Comparison of ENCODE assay signal across 15 cellular contexts in the genomic region with DNA sequence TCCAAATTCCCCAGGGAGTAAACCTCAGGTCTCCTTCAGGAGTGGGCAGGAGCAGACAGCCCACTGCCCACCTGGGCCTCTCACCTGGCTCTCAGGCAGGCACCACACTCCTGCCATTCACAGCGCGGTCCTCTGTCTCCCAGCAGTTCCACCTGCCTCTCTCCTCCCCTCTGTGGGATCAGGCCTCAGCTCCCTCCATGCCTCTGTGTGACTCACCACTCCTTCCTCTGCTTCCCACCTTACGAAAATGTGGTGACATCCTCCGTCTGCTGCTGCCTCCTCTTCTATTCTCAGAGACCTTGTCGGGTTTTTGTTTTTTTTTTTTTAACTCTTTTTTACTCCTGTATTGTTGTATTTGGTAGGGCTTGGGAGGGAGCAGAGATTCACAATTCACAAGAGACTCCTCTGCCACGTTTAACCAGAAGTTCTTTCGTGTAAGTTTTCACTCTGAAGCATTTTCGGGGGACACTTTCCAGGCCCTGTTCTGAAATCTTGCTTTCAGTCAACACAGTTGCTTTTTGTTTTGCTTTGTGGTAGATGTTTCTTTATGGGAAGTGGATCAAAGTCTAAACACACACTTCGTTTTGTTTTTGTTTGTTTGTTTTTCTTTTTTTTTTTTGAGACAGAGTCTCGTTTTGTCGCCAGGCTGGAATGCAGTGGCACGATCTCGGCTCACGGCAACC. TPM values are rescaled to one million over a fixed set of nuclear protein-coding genes. Genes with fewer than 3 reads are reported as not detected.
A peak's percentile ranks its signal among the peaks of the same experiment; 100 is the strongest.
DNase-seq lines count a peak whose midpoint lies in the region; ATAC-seq and TF ChIP-seq lines count a peak whose summit lies in the region.
"Had no signal": no experiment of that assay in that cellular context is flagged by ENCODE, and none has a peak within 500 bp of the region (broad histone marks: within the 10 kb centered on the region; RNA-seq: fewer than 3 reads in every experiment).

No MANE protein-coding gene starts in this region.

- H3K9ac ChIP-seq in mesenchymal stem cell (ENCODE audit: low read length): no peak overlapping the region

- H3K4me1 ChIP-seq in mesenchymal stem cell (ENCODE audit: control insufficient read depth, insufficient read depth, low read depth, low read length): peaks cover 28% of the 10 kb centered on the region
- peaks cover 0 to 15% (median 8%) of the 10 kb centered on the region in 4 donors for H3K4me1 ChIP-seq in tibial artery

- H3K14ac ChIP-seq in mesenchymal stem cell (ENCODE audit: low read length in 2 of 2): no peak overlapping the region

- intact Hi-C loops in tibial artery (cut with DNase I; ENCODE audit: low total_unique reads): no loop called here

- peak overlapping the region; percentile 46 for H2AK5ac ChIP-seq in mesenchymal stem cell (ENCODE audit: low read length, severe bottlenecking)

- H2BK12ac ChIP-seq in mesenchymal stem cell (ENCODE audit: low read length in 2 of 2): peak overlapping the region; percentile 12 to 49

- H3K18ac ChIP-seq in mesenchymal stem cell (ENCODE audit: low read depth in 1 of 2, low read length in 2 of 2): no peak overlapping the region

- DNase-seq in SIG-M5 treated with dmso at 0.1 percent for 504 hours (lab: John Stamatoyannopoulos, UW; ENCODE audit: unreplicated experiment) (peak; percentile 27), SIG-M5 (lab: John Stamatoyannopoulos, UW) (no peak), M059J (ENCODE audit: low read depth) (peak; percentile 67), astrocyte of the spinal cord (ENCODE audit: low read depth, low spot score) (peak; percentile 40), mesenchymal stem cell (peak; percentile 76), tibial artery (no peak)
- no peak for DNase-seq in effector CD8-positive, alpha-beta T cell (lab: John Stamatoyannopoulos, UW)
- DNase-seq: activated CD4-positive, CD25-positive, alpha-beta regulatory T cell treated with anti-CD3 and anti-CD28 coated beads, Interleukin-2, amount 50 U/mL, for 72 hours; activated naive CD4-positive, alpha-beta T cell treated with anti-CD3 and anti-CD28 coated beads, Interleukin-2, amount 10 ng/mL, durations not matched to agents 7 days and 5 days; heart right ventricle; NCI-H1105; nephron progenitor cell had no signal

- H3K23ac ChIP-seq in mesenchymal stem cell (ENCODE audit: low read length in 2 of 2): no peak overlapping the region

- TF ChIP-seq CTCF in astrocyte of the spinal cord (IDR thresholded peaks at IDR 0.05; ENCODE audit: low read depth, low read length) (no peak), tibial artery (IDR thresholded peaks at IDR 0.05) (no peak)

- H2BK15ac ChIP-seq in mesenchymal stem cell (ENCODE audit: low read depth, poor library complexity, severe bottlenecking): no peak overlapping the region

- H3K4ac ChIP-seq in mesenchymal stem cell (ENCODE audit: low read depth in 1 of 2, low read length in 2 of 2): no peak overlapping the region

- H4K8ac ChIP-seq in mesenchymal stem cell (ENCODE audit: low read length): no peak overlapping the region

- no peak for ATAC-seq in GM21515 (IDR thresholded peaks at IDR 0.05; ENCODE audit: unreplicated experiment)
- ATAC-seq: heart right ventricle had no signal

- peak overlapping the region; percentile 34 for H4K91ac ChIP-seq in mesenchymal stem cell (ENCODE audit: low read length)

- no peak overlapping the region for H2AFZ ChIP-seq in mesenchymal stem cell (ENCODE audit: low read depth, low read length)

- H3K27ac ChIP-seq in mesenchymal stem cell (ENCODE audit: low read length, poor library complexity, severe bottlenecking) (no peak overlapping the region), tibial artery (no peak overlapping the region)
- H3K27ac ChIP-seq: heart right ventricle, tibial nerve had no signal

- no peak overlapping the region for H2BK120ac ChIP-seq in mesenchymal stem cell (ENCODE audit: low read depth, low read length)

- in situ Hi-C loops in astrocyte of the spinal cord (cut with HindIII; ENCODE audit: low sequenced_read_pairs): no loop called here

- no peak overlapping the region for H3K4me3 ChIP-seq in astrocyte of the spinal cord (ENCODE audit: low read depth, low read length)
- H3K4me3 ChIP-seq in mesenchymal stem cell (ENCODE audit: insufficient read depth in 1 of 2, low read depth in 1 of 2, low read length in 2 of 2): no peak overlapping the region
- no peak overlapping the region for H3K4me3 ChIP-seq in tibial artery
- H3K4me3 ChIP-seq: dorsolateral prefrontal cortex, heart right ventricle, tibial nerve had no signal

- no peaks in the 10 kb centered on the region for H3K27me3 ChIP-seq in mesenchymal stem cell (ENCODE audit: control insufficient read depth in 1 of 2, insufficient read depth in 1 of 2, low read length in 2 of 2)
- H3K27me3 ChIP-seq in tibial artery: peaks cover 0 to 5% of the 10 kb centered on the region in 2 donors
- H3K27me3 ChIP-seq: dorsolateral prefrontal cortex, heart right ventricle, tibial nerve had no signal

- H3K36me3 ChIP-seq in mesenchymal stem cell (ENCODE audit: control insufficient read depth in 1 of 2, insufficient read depth in 2 of 2, low read depth in 1 of 2, low read length in 2 of 2): no peaks in the 10 kb centered on the region
- H3K36me3 ChIP-seq in tibial artery: no peaks in the 10 kb centered on the region
- H3K36me3 ChIP-seq: heart right ventricle, tibial nerve had no signal

- no peak overlapping the region for H3K4me2 ChIP-seq in mesenchymal stem cell (ENCODE audit: low read length, poor library complexity, severe bottlenecking)

- no peaks in the 10 kb centered on the region for H3K79me1 ChIP-seq in mesenchymal stem cell (replicated peaks; ENCODE audit: low read length, poor library complexity, severe bottlenecking)

- no peak overlapping the region for H2BK5ac ChIP-seq in mesenchymal stem cell (ENCODE audit: low read depth, low read length, poor library complexity, severe bottlenecking)

- WGBS in mesenchymal stem cell: 53% methylated on average over 10 of the region's 14 CpGs

- no peaks in the 10 kb centered on the region for H3K9me3 ChIP-seq in mesenchymal stem cell (ENCODE audit: control insufficient read depth, low read length)
- H3K9me3 ChIP-seq in tibial artery: no peaks in the 10 kb centered on the region
- H3K9me3 ChIP-seq: heart right ventricle, tibial nerve had no signal

RNA-seq across cellular contexts. Expression of gene CDKN2AIPNL, which starts 21.1 kb away (rescaled TPM):
- total RNA-seq in M059J (2014; rRNA removed; shearing (Covaris generic)): 29.9 and 37.1 TPM in 2 replicates
- polyA plus RNA-seq in mesenchymal stem cell (2013, experiment 1 of 2): 20.0 TPM
- polyA plus RNA-seq in mesenchymal stem cell (2013, experiment 2 of 2): 19.1 TPM

Comparison
In these comparisons a context has a peak if more than half of its experiments do, and no peak if none do; other contexts are left out.
1. DNase-seq: peak in SIG-M5 treated with dmso at 0.1 percent for 504 hours (single experiment), M059J (single experiment), astrocyte of the spinal cord (single experiment) and mesenchymal stem cell (single experiment); none in SIG-M5 (single experiment), tibial artery (0 of 2) and effector CD8-positive, alpha-beta T cell (single experiment).